ENCODE assay signal across 21 cellular contexts in genomic region chr7:158501300-158502067, GRCh38.
"Had no signal": no experiment of that assay in that cellular context is flagged by ENCODE, and none has a peak within 500 bp of the region (broad histone marks: within the 10 kb centered on the region; RNA-seq: fewer than 3 reads in every experiment).

No MANE protein-coding gene starts in this region.

- ATAC-seq: activated CD8-positive, alpha-beta T cell treated with anti-CD3 and anti-CD28 coated beads for 36 hours; activated T-cell treated with anti-CD3 and anti-CD28 coated beads, Interleukin-2, amount 50 U/mL, for 72 hours; PC-3 had no signal

- H3K9me3 ChIP-seq: SK-N-SH had no signal

- H3K27me3 ChIP-seq: brain microvascular endothelial cell had no signal

- H3K4me2 ChIP-seq: KMS-11, SK-N-SH had no signal

- H3K27ac ChIP-seq: brain microvascular endothelial cell, KMS-11, VCaP had no signal

- H3K36me3 ChIP-seq: brain microvascular endothelial cell had no signal

- H3K9ac ChIP-seq: KMS-11, SK-N-SH had no signal

- DNase-seq: activated CD4-positive, alpha-beta T cell treated with anti-CD3 and anti-CD28 coated beads for 4 hours; activated CD8-positive, alpha-beta memory T cell treated with anti-CD3 and anti-CD28 coated beads, Interleukin-2, amount 50 U/mL, for 4 hours; activated CD8-positive, alpha-beta T cell treated with anti-CD3 and anti-CD28 coated beads for 36 hours; activated gamma-delta T cell treated with Interleukin-2 at 50 U/mL for 16 hours; activated naive CD4-positive, alpha-beta T cell treated with anti-CD3 and anti-CD28 coated beads, Interleukin-2, amount 10 ng/mL, durations not matched to agents 7 days and 5 days; activated naive CD8-positive, alpha-beta T cell treated with anti-CD3 and anti-CD28 coated beads for 36 hours; activated T-cell treated with anti-CD3 and anti-CD28 coated beads, Interleukin-2, amount 50 U/mL, for 72 hours; brain microvascular endothelial cell; NCI-H1092; NCI-H1417 treated with DMSO at 0.1 percent for 48 hours; NCI-H1694; NCI-H2029; NCI-H2171 treated with DMSO at 0.1 percent for 48 hours; NCI-H226; NCI-H510A; NCI-H526 treated with DMSO at 0.1 percent for 48 hours; PC-3; T-helper 1 cell had no signal
